ENCODE assay signal across 17 cellular contexts in genomic region chr12:48159976-48160525, GRCh38. TPM values are rescaled to one million over a fixed set of nuclear protein-coding genes. Genes with fewer than 3 reads are reported as not detected.
DNase-seq lines count a peak whose midpoint lies in the region; ATAC-seq, FAIRE-seq and TF ChIP-seq lines count a peak whose summit lies in the region.
"Had no signal": no experiment of that assay in that cellular context is flagged by ENCODE, and none has a peak within 500 bp of the region (broad histone marks: within the 10 kb centered on the region; RNA-seq: fewer than 3 reads in every experiment).

No MANE protein-coding gene starts in this region.

- DNase-seq in CD4-positive, alpha-beta T cell, result no peak
- DNase-seq in IMR-90 (peak; percentile 21), astrocyte (ENCODE audit: low read depth) (peak; percentile 43), kidney tubule cell (ENCODE audit: low spot score) (peak; percentile 19), osteocyte (ENCODE audit: extremely low spot score, unreplicated experiment) (no peak), MV-4-11 (lab: John Stamatoyannopoulos, UW) (no peak), colonic mucosa (no peak)
- DNase-seq in effector memory CD8-positive, alpha-beta T cell, result no peak
- DNase-seq: DMS153, H7, NCI-H1092 treated with DMSO at 0.1 percent for 48 hours, NCI-H2227 treated with DMSO at 0.1 percent for 48 hours, NCI-H524 had no signal

- no peak overlapping the region for H4K5ac ChIP-seq in IMR-90 (ENCODE audit: low read depth, low read length)

- H3K79me2 ChIP-seq in astrocyte (ENCODE audit: insufficient read depth, low read length), result peaks cover 18% of the 10 kb centered on the region

- no peak for ATAC-seq in CD4-positive, alpha-beta T cell (ENCODE audit: poor library complexity)
- no peak for ATAC-seq in IMR-90 (ENCODE audit: low read depth)
- ATAC-seq in effector memory CD8-positive, alpha-beta T cell (replicated peaks), result no peak

- no peak overlapping the region for H3K18ac ChIP-seq in IMR-90 (ENCODE audit: low read depth, low read length)

- H3K4me1 Mint-ChIP-seq in CD4-positive, alpha-beta T cell (ENCODE audit: low read depth), result peaks cover 46% of the 10 kb centered on the region
- peaks cover 6% of the 10 kb centered on the region for H3K4me1 Mint-ChIP-seq in astrocyte (ENCODE audit: low read depth, unreplicated experiment)
- peaks cover 10 to 15% of the 10 kb centered on the region in 2 donors for H3K4me1 Mint-ChIP-seq in effector memory CD8-positive, alpha-beta T cell (ENCODE audit: low read depth in 2 of 2)
- peaks cover 16% of the 10 kb centered on the region for H3K4me1 Mint-ChIP-seq in osteocyte (ENCODE audit: unreplicated experiment)

- no peaks in the 10 kb centered on the region for H4K20me1 ChIP-seq in IMR-90 (ENCODE audit: insufficient read depth, low read length)
- H4K20me1 ChIP-seq in astrocyte (ENCODE audit: insufficient read depth, low read length), result no peaks in the 10 kb centered on the region

- no peak overlapping the region for H4K91ac ChIP-seq in IMR-90 (ENCODE audit: insufficient read depth, low read depth, low read length)

- H3K56ac ChIP-seq in IMR-90 (ENCODE audit: extremely low read depth, insufficient read depth, low read length), result no peak overlapping the region

- intact Hi-C loops in CD4-positive, alpha-beta T cell (cut with DNase I, micrococcal nuclease), result loop anchor here in 1 of 2 experiments (5.0 kb wide), 2 partner anchors 32 to 522 kb away; partner anchors contain the start of gene KANSL2
- intact Hi-C loops in IMR-90 (cut with micrococcal nuclease) (loop anchor here (10.0 kb wide), 1 partner anchor 445 kb away; no protein-coding TSS in a partner anchor), colonic mucosa (cut with DNase I) (loop anchor here (10.0 kb wide), 2 partner anchors 175 to 205 kb away; no protein-coding TSS in a partner anchor)

- no peak overlapping the region for H2BK5ac ChIP-seq in IMR-90 (ENCODE audit: low read depth, low read length, poor library complexity, severe bottlenecking)

- FAIRE-seq in astrocyte (lab: Jason Lieb, UNC), result no peak
- FAIRE-seq: A204.1 had no signal

- dilution Hi-C loops in IMR-90 (cut with HindIII; ENCODE audit: low sequenced_read_pairs, unreplicated experiment), result no loop called here

- H3K14ac ChIP-seq in IMR-90 (replicated peaks; ENCODE audit: low read depth, low read length), result no peak overlapping the region

- no peaks in the 10 kb centered on the region for H3K27me3 ChIP-seq in CD4-positive, alpha-beta T cell (ENCODE audit: control insufficient read depth, insufficient read depth, low read length)
- H3K27me3 ChIP-seq in IMR-90 (ENCODE audit: control insufficient read depth, insufficient read depth, low read length) (peaks cover 4% of the 10 kb centered on the region), astrocyte (ENCODE audit: insufficient read depth, low read length) (peaks cover 3% of the 10 kb centered on the region), colonic mucosa (no peaks in the 10 kb centered on the region)

- H2BK15ac ChIP-seq in IMR-90 (ENCODE audit: low read depth, low read length), result no peak overlapping the region

- peaks cover 3 to 15% of the 10 kb centered on the region in 2 experiments; a peak in 3 of 4 replicates for H3K79me1 ChIP-seq in IMR-90 (ENCODE audit: low read depth in 1 of 2, low read length in 2 of 2)

- H4K8ac ChIP-seq in IMR-90 (ENCODE audit: low read depth in 2 of 2, low read length in 2 of 2), result no peak overlapping the region

- peaks cover 2% of the 10 kb centered on the region; the same call in 1 of the 2 replicates for H3K4me1 ChIP-seq in IMR-90 (ENCODE audit: control insufficient read depth, insufficient read depth, low read length)
- peaks cover 5% of the 10 kb centered on the region for H3K4me1 ChIP-seq in astrocyte (ENCODE audit: insufficient read depth, low read length)
- H3K4me1 ChIP-seq in colonic mucosa, result peaks cover 4% of the 10 kb centered on the region

- no peak overlapping the region for H2AK5ac ChIP-seq in IMR-90 (ENCODE audit: low read depth, low read length)

- H2AK9ac ChIP-seq in IMR-90 (replicated peaks; ENCODE audit: low read depth, low read length, poor library complexity), result no peak overlapping the region

- no peak for TF ChIP-seq POLR2A in IMR-90 (IDR thresholded peaks at IDR 0.05; ENCODE audit: low read depth, low read length)

- H3K36me3 ChIP-seq in IMR-90 (ENCODE audit: control insufficient read depth, insufficient read depth, low read length) (no peaks in the 10 kb centered on the region), astrocyte (ENCODE audit: insufficient read depth, low read length) (no peaks in the 10 kb centered on the region), colonic mucosa (no peaks in the 10 kb centered on the region)

- POLR2A ChIA-PET in CD4-positive, alpha-beta T cell (lab: Charles Lee), result interaction anchor here (0.6 to 1.1 kb wide), 3 partner anchors 23 to 1860 kb away, joined by 3 read pairs; partner anchors contain the start of gene CCDC184
- POLR2A ChIA-PET in IMR-90 (lab: Charles Lee; ENCODE audit: unreplicated experiment), result no interaction called here

- no peak for TF ChIP-seq CTCF in CD4-positive, alpha-beta T cell (IDR thresholded peaks at IDR 0.05)
- TF ChIP-seq CTCF in IMR-90 (conservative IDR thresholded peaks at IDR 0.05; ENCODE audit: low read depth, low read length) (no peak), astrocyte (IDR thresholded peaks at IDR 0.05; ENCODE audit: insufficient read depth, low read depth, low read length) (no peak), osteocyte (IDR thresholded peaks at IDR 0.05) (no peak), colonic mucosa (IDR thresholded peaks at IDR 0.05) (no peak)

- H2BK20ac ChIP-seq in IMR-90 (ENCODE audit: low read depth, low read length), result no peak overlapping the region

- H3K27me3 Mint-ChIP-seq in CD4-positive, alpha-beta T cell, result peaks cover 9% of the 10 kb centered on the region
- peaks cover 2% of the 10 kb centered on the region for H3K27me3 Mint-ChIP-seq in astrocyte (ENCODE audit: low read depth, unreplicated experiment)
- H3K27me3 Mint-ChIP-seq in effector memory CD8-positive, alpha-beta T cell, result peaks cover 10 to 11% of the 10 kb centered on the region in 2 donors
- H3K27me3 Mint-ChIP-seq in osteocyte (ENCODE audit: unreplicated experiment), result peaks cover 37% of the 10 kb centered on the region

- peaks cover 5% of the 10 kb centered on the region for H3K9me1 ChIP-seq in IMR-90 (ENCODE audit: insufficient read depth, low read length)

- H3K9me3 Mint-ChIP-seq in CD4-positive, alpha-beta T cell, result no peaks in the 10 kb centered on the region
- H3K9me3 Mint-ChIP-seq in astrocyte (ENCODE audit: unreplicated experiment) (no peaks in the 10 kb centered on the region), osteocyte (ENCODE audit: unreplicated experiment) (no peaks in the 10 kb centered on the region)
- H3K9me3 Mint-ChIP-seq in effector memory CD8-positive, alpha-beta T cell, result no peaks in the 10 kb centered on the region

- no peak overlapping the region for H2AFZ ChIP-seq in IMR-90 (replicated peaks; ENCODE audit: low read length, poor library complexity)
- H2AFZ ChIP-seq in astrocyte (ENCODE audit: low read depth, low read length), result no peak overlapping the region

- H3K4me2 ChIP-seq in IMR-90 (ENCODE audit: low read depth, low read length) (no peak overlapping the region), astrocyte (ENCODE audit: low read length) (no peak overlapping the region)

- H3K27ac Mint-ChIP-seq in CD4-positive, alpha-beta T cell, result peak overlapping the region; percentile 7
- H3K27ac Mint-ChIP-seq in astrocyte (ENCODE audit: unreplicated experiment), result no peak overlapping the region
- no peak overlapping the region for H3K27ac Mint-ChIP-seq in effector memory CD8-positive, alpha-beta T cell
- H3K27ac Mint-ChIP-seq in osteocyte (ENCODE audit: unreplicated experiment), result no peak overlapping the region

- TF ChIP-seq RAD21 in IMR-90 (IDR thresholded peaks at IDR 0.05; ENCODE audit: low read length), result no peak

- H3K36me3 Mint-ChIP-seq in CD4-positive, alpha-beta T cell (ENCODE audit: low read depth), result peaks cover 6% of the 10 kb centered on the region
- no peaks in the 10 kb centered on the region for H3K36me3 Mint-ChIP-seq in astrocyte (ENCODE audit: low read depth, unreplicated experiment)
- H3K36me3 Mint-ChIP-seq in effector memory CD8-positive, alpha-beta T cell (ENCODE audit: insufficient read depth), result peaks cover 15% of the 10 kb centered on the region
- no peaks in the 10 kb centered on the region for H3K36me3 Mint-ChIP-seq in osteocyte (ENCODE audit: unreplicated experiment)

- H3K9ac ChIP-seq in IMR-90 (ENCODE audit: low read depth, low read length) (no peak overlapping the region), astrocyte (ENCODE audit: low read length) (no peak overlapping the region), colonic mucosa (ENCODE audit: low read depth in 2 of 2, low read length in 2 of 2) (no peak overlapping the region)

- WGBS in IMR-90 (ENCODE audit: extremely low coverage in 2 of 2, insufficient read length in 1 of 2), 2 experiments, result no CpG with 5 or more reads among the region's 9 CpGs

- no peak overlapping the region for H3K4ac ChIP-seq in IMR-90 (ENCODE audit: low read depth, low read length)

- H3K9me3 ChIP-seq in CD4-positive, alpha-beta T cell (ENCODE audit: control insufficient read depth, low read length), result no peaks in the 10 kb centered on the region
- no peaks in the 10 kb centered on the region for H3K9me3 ChIP-seq in IMR-90 (ENCODE audit: control insufficient read depth, insufficient read depth, low read length)
- H3K9me3 ChIP-seq in astrocyte (ENCODE audit: insufficient read depth, low read depth, low read length), result no peaks in the 10 kb centered on the region
- no peaks in the 10 kb centered on the region for H3K9me3 ChIP-seq in colonic mucosa

- no peak overlapping the region for H3K4me3 Mint-ChIP-seq in CD4-positive, alpha-beta T cell
- H3K4me3 Mint-ChIP-seq in astrocyte (ENCODE audit: unreplicated experiment), result no peak overlapping the region
- H3K4me3 Mint-ChIP-seq in effector memory CD8-positive, alpha-beta T cell, result no peak overlapping the region
- no peak overlapping the region for H3K4me3 Mint-ChIP-seq in osteocyte (ENCODE audit: unreplicated experiment)

- H3K4me3 ChIP-seq in IMR-90 (ENCODE audit: insufficient read depth, low read depth, low read length) (no peak overlapping the region), astrocyte (ENCODE audit: insufficient read depth, low read depth, low read length) (no peak overlapping the region), colonic mucosa (no peak overlapping the region)
- H3K4me3 ChIP-seq: SK-N-MC had no signal

- H3K23ac ChIP-seq in IMR-90 (ENCODE audit: low read depth, low read length), result no peak overlapping the region

- H3K27ac ChIP-seq in CD4-positive, alpha-beta T cell (ENCODE audit: low read depth, low read length), result no peak overlapping the region
- no peak overlapping the region for H3K27ac ChIP-seq in IMR-90 (ENCODE audit: insufficient read depth, low read length)
- no peak overlapping the region for H3K27ac ChIP-seq in astrocyte (ENCODE audit: low read depth, low read length)
- H3K27ac ChIP-seq in colonic mucosa, result no peak overlapping the region
- H3K27ac ChIP-seq: C4-2B had no signal

- in situ Hi-C loops in IMR-90 (cut with MboI; ENCODE audit: low sequenced_read_pairs), result no loop called here

- H2BK120ac ChIP-seq in IMR-90 (ENCODE audit: low read depth, low read length), result no peak overlapping the region

- no TSS peak for BruUV-seq in IMR-90 (replicated peaks; lab: Mats Ljungman, UMichigan)

- CTCF ChIA-PET in CD4-positive, alpha-beta T cell (lab: Charles Lee), result interaction anchor here (0.8 kb wide), 1 partner anchor 23 kb away, joined by 3 read pairs; the partner anchor contains the start of gene CCDC184
- CTCF ChIA-PET in IMR-90 (lab: Yijun Ruan, JAX), result no interaction called here

RNA-seq across cellular contexts. Expression of gene ASB8, which starts 2.7 kb away (rescaled TPM):
- 10 to 100 TPM; 50.9 TPM for total RNA-seq in CD4-positive, alpha-beta T cell
- total RNA-seq in IMR-90 (2012; rRNA removed) (20.8 and 26.7 TPM in 2 replicates), astrocyte (25.1 and 29.9 TPM in 2 replicates), osteocyte (34.4 and 36.1 TPM in 2 replicates), colonic mucosa (10 to 100 TPM; 37.0 to 39.5 TPM)
- polyA plus RNA-seq in IMR-90 (2012; rRNA removed), result 19.3 and 22.9 TPM in 2 replicates
- 8.3 and 16.9 TPM in 2 replicates for polyA plus RNA-seq in IMR-90 (2012; cell fraction: cytosol; rRNA removed)
- polyA plus RNA-seq in IMR-90 (2012; cell fraction: nucleus; rRNA removed; ENCODE audit: low replicate concordance), result 6.9 and 27.0 TPM in 2 replicates

RNA-seq across cellular contexts. Expression of gene CCDC184, which starts 23.4 kb away (rescaled TPM):
- total RNA-seq in CD4-positive, alpha-beta T cell, result 1 to 10 TPM in 1 of 2 experiments, under 1 TPM in 1; 0.92 to 1.0 TPM
- total RNA-seq in IMR-90 (2012; rRNA removed), result under 0.01 and 0.18 TPM in 2 replicates
- 0.22 TPM in 2 replicates for polyA plus RNA-seq in IMR-90 (2012; rRNA removed)
- polyA plus RNA-seq in IMR-90 (2012; cell fraction: cytosol; rRNA removed), result 0.31 and 0.70 TPM in 2 replicates
- 0.17 and 0.32 TPM in 2 replicates for polyA plus RNA-seq in IMR-90 (2012; cell fraction: nucleus; rRNA removed; ENCODE audit: low replicate concordance)
- total RNA-seq in astrocyte, result 3.3 and 3.5 TPM in 2 replicates
- 0.29 and 0.32 TPM in 2 replicates for total RNA-seq in osteocyte
- total RNA-seq in colonic mucosa, result under 1 TPM; 0.35 to 0.53 TPM

RNA-seq across cellular contexts. Expression of gene PFKM, which starts 40.9 kb away (rescaled TPM):
- 1 to 10 TPM; 9.3 to 9.4 TPM for total RNA-seq in CD4-positive, alpha-beta T cell
- total RNA-seq in IMR-90 (2012; rRNA removed), result 77.5 and 82.6 TPM in 2 replicates
- polyA plus RNA-seq in IMR-90 (2012; rRNA removed), result 49.4 and 56.7 TPM in 2 replicates
- 26.8 and 33.5 TPM in 2 replicates for polyA plus RNA-seq in IMR-90 (2012; cell fraction: cytosol; rRNA removed)
- polyA plus RNA-seq in IMR-90 (2012; cell fraction: nucleus; rRNA removed; ENCODE audit: low replicate concordance), result 76.9 and 127 TPM in 2 replicates
- total RNA-seq in astrocyte, result 69.7 and 80.3 TPM in 2 replicates
- 78.0 and 81.5 TPM in 2 replicates for total RNA-seq in osteocyte
- 10 to 100 TPM; 39.2 to 64.6 TPM for total RNA-seq in colonic mucosa

RNA-seq across cellular contexts. Expression of gene OR10AD1, which starts 43.0 kb away (rescaled TPM):
- total RNA-seq in CD4-positive, alpha-beta T cell, result not detected
- total RNA-seq in IMR-90 (2012; rRNA removed), result not detected in 2 replicates
- polyA plus RNA-seq in IMR-90 (2012; rRNA removed), result not detected in 2 replicates
- not detected in 2 replicates for polyA plus RNA-seq in IMR-90 (2012; cell fraction: cytosol; rRNA removed)
- polyA plus RNA-seq in IMR-90 (2012; cell fraction: nucleus; rRNA removed; ENCODE audit: low replicate concordance), result not detected in 2 replicates
- total RNA-seq in astrocyte, result not detected in 2 replicates
- total RNA-seq in osteocyte, result not detected in 2 replicates
- not detected for total RNA-seq in colonic mucosa
- total RNA-seq: H7, M059J had no signal

RNA-seq across cellular contexts. Expression of gene SENP1, which starts 54.2 kb away (rescaled TPM):
- 10 to 100 TPM; 20.3 to 25.7 TPM for total RNA-seq in CD4-positive, alpha-beta T cell
- total RNA-seq in IMR-90 (2012; rRNA removed) (22.5 and 25.3 TPM in 2 replicates), astrocyte (13.6 and 14.1 TPM in 2 replicates), osteocyte (19.4 and 25.6 TPM in 2 replicates), colonic mucosa (10 to 100 TPM; 14.9 to 16.8 TPM)
- 6.9 and 7.2 TPM in 2 replicates for polyA plus RNA-seq in IMR-90 (2012; rRNA removed)
- polyA plus RNA-seq in IMR-90 (2012; cell fraction: cytosol; rRNA removed), result 1.4 and 1.8 TPM in 2 replicates
- 1.2 and 8.4 TPM in 2 replicates for polyA plus RNA-seq in IMR-90 (2012; cell fraction: nucleus; rRNA removed; ENCODE audit: low replicate concordance)

Comparison
In these comparisons a context has a peak if more than half of its experiments do, and no peak if none do; other contexts are left out.
1. DNase-seq: peak in IMR-90 (single experiment), astrocyte (single experiment) and kidney tubule cell (single experiment); none in CD4-positive, alpha-beta T cell (0 of 10), effector memory CD8-positive, alpha-beta T cell (0 of 3), osteocyte (single experiment), MV-4-11 (single experiment) and colonic mucosa (single experiment).